Comparison of ENCODE assay signal across 1 cellular context in the genomic region with DNA sequence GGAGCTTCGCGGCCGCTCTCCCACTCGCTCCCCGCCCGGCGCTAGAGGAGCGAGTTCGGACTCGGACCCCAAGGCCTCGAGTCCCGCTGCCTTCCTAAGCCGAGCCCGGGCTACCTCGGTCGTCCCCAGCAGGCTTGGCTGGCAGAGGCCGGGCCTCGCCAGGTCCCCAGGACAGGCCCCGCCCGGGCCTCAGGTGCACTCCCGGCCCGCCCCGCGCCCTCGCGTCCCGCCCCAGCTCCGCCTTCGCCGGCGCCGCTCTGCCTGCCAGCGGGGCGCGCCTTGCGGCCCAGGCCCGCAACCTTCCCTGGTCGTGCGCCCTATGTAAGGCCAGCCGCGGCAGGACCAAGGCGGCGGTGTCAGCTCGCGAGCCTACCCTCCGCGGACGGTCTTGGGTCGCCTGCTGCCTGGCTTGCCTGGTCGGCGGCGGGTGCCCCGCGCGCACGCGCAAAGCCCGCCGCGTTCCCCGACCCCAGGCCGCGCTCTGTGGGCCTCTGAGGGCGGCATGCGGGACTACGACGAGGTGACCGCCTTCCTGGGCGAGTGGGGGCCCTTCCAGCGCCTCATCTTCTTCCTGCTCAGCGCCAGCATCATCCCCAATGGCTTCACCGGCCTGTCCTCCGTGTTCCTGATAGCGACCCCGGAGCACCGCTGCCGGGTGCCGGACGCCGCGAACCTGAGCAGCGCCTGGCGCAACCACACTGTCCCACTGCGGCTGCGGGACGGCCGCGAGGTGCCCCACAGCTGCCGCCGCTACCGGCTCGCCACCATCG.
TF ChIP-seq lines count a peak whose summit lies in the region.

SLC22A5 (plus strand) TSS at position 240 of the 770 bp plus-strand sequence; CDS start at position 503, 263 bp downstream.

TF ChIP-seq in GM12878, 131 proteins besides CTCF, POLR2A, EP300 and RAD21 (continued from another document and continues in another):
- TF ChIP-seq, protein P1, sequence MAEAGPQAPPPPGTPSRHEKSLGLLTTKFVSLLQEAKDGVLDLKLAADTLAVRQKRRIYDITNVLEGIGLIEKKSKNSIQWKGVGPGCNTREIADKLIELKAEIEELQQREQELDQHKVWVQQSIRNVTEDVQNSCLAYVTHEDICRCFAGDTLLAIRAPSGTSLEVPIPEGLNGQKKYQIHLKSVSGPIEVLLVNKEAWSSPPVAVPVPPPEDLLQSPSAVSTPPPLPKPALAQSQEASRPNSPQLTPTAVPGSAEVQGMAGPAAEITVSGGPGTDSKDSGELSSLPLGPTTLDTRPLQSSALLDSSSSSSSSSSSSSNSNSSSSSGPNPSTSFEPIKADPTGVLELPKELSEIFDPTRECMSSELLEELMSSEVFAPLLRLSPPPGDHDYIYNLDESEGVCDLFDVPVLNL (IDR thresholded peaks at IDR 0.05; ENCODE audit: low read depth, low read length), result no peak
- TF ChIP-seq ZBTB4 (CRISPR knock-in tag; IDR thresholded peaks at IDR 0.05) (no peak), ETV6 (conservative IDR thresholded peaks at IDR 0.05 in 1 of 2, IDR thresholded peaks at IDR 0.05 in 1 of 2; ENCODE audit: borderline replicate concordance in 1 of 2, low read depth in 1 of 2) (no peak), SREBF2 (IDR thresholded peaks at IDR 0.05; ENCODE audit: low read length) (no peak), BHLHE40 (IDR thresholded peaks at IDR 0.05; ENCODE audit: borderline replicate concordance in 1 of 2, low read depth in 2 of 2, low read length in 1 of 2) (peak in 1 of 2 experiments; percentile 68; a peak in 2 of 4 replicates), TAF1 (IDR thresholded peaks at IDR 0.05; ENCODE audit: borderline replicate concordance, low read depth, low read length) (no peak), TBL1XR1 (IDR thresholded peaks at IDR 0.05; ENCODE audit: low read depth, low read length) (no peak), ZNF207 (IDR thresholded peaks at IDR 0.05; ENCODE audit: borderline replicate concordance) (no peak), CHD2 (IDR thresholded peaks at IDR 0.05; ENCODE audit: borderline replicate concordance, low read depth, low read length) (no peak), RAD51 (IDR thresholded peaks at IDR 0.05) (no peak), HSF1 (IDR thresholded peaks at IDR 0.05; ENCODE audit: low read depth, low read length) (no peak), NR2C1 (IDR thresholded peaks at IDR 0.05) (no peak), SP1 (IDR thresholded peaks at IDR 0.05; ENCODE audit: low read depth, low read length) (no peak), PAX5 (IDR thresholded peaks at IDR 0.05; ENCODE audit: borderline replicate concordance, low read depth, low read length) (no peak), MEF2B (IDR thresholded peaks at IDR 0.05; ENCODE audit: partially characterized antibody, poor library complexity, severe bottlenecking) (no peak), MXI1 (IDR thresholded peaks at IDR 0.05; ENCODE audit: low read depth, low read length) (no peak), ATF7 (IDR thresholded peaks at IDR 0.05; ENCODE audit: low read depth) (no peak), EZH2 (IDR thresholded peaks at IDR 0.05; ENCODE audit: borderline replicate concordance, control insufficient read depth, low read depth, low read length) (no peak), PAX8 (IDR thresholded peaks at IDR 0.05) (no peak), ZZZ3 (IDR thresholded peaks at IDR 0.05; ENCODE audit: control insufficient read depth, insufficient read length, low read depth) (no peak), ZBTB11 (CRISPR knock-in tag; IDR thresholded peaks at IDR 0.05) (no peak), SKIL (IDR thresholded peaks at IDR 0.05; ENCODE audit: low read depth, poor library complexity, severe bottlenecking) (no peak), YY1 (IDR thresholded peaks at IDR 0.05; ENCODE audit: low read depth, low read length) (no peak; the same call in 1 of the 2 replicates), CEBPB (IDR thresholded peaks at IDR 0.05; ENCODE audit: borderline replicate concordance in 1 of 2, low read depth in 2 of 2, low read length in 2 of 2) (no peak), RFX5 (IDR thresholded peaks at IDR 0.05; ENCODE audit: low read depth, low read length) (no peak)
- TF ChIP-seq, protein P2, sequence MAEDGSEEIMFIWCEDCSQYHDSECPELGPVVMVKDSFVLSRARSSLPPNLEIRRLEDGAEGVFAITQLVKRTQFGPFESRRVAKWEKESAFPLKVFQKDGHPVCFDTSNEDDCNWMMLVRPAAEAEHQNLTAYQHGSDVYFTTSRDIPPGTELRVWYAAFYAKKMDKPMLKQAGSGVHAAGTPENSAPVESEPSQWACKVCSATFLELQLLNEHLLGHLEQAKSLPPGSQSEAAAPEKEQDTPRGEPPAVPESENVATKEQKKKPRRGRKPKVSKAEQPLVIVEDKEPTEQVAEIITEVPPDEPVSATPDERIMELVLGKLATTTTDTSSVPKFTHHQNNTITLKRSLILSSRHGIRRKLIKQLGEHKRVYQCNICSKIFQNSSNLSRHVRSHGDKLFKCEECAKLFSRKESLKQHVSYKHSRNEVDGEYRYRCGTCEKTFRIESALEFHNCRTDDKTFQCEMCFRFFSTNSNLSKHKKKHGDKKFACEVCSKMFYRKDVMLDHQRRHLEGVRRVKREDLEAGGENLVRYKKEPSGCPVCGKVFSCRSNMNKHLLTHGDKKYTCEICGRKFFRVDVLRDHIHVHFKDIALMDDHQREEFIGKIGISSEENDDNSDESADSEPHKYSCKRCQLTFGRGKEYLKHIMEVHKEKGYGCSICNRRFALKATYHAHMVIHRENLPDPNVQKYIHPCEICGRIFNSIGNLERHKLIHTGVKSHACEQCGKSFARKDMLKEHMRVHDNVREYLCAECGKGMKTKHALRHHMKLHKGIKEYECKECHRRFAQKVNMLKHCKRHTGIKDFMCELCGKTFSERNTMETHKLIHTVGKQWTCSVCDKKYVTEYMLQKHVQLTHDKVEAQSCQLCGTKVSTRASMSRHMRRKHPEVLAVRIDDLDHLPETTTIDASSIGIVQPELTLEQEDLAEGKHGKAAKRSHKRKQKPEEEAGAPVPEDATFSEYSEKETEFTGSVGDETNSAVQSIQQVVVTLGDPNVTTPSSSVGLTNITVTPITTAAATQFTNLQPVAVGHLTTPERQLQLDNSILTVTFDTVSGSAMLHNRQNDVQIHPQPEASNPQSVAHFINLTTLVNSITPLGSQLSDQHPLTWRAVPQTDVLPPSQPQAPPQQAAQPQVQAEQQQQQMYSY (CRISPR knock-in tag; IDR thresholded peaks at IDR 0.05), result no peak
- TF ChIP-seq, protein P3, sequence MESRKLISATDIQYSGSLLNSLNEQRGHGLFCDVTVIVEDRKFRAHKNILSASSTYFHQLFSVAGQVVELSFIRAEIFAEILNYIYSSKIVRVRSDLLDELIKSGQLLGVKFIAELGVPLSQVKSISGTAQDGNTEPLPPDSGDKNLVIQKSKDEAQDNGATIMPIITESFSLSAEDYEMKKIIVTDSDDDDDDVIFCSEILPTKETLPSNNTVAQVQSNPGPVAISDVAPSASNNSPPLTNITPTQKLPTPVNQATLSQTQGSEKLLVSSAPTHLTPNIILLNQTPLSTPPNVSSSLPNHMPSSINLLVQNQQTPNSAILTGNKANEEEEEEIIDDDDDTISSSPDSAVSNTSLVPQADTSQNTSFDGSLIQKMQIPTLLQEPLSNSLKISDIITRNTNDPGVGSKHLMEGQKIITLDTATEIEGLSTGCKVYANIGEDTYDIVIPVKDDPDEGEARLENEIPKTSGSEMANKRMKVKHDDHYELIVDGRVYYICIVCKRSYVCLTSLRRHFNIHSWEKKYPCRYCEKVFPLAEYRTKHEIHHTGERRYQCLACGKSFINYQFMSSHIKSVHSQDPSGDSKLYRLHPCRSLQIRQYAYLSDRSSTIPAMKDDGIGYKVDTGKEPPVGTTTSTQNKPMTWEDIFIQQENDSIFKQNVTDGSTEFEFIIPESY (IDR thresholded peaks at IDR 0.05), result no peak
- TF ChIP-seq, protein P4, sequence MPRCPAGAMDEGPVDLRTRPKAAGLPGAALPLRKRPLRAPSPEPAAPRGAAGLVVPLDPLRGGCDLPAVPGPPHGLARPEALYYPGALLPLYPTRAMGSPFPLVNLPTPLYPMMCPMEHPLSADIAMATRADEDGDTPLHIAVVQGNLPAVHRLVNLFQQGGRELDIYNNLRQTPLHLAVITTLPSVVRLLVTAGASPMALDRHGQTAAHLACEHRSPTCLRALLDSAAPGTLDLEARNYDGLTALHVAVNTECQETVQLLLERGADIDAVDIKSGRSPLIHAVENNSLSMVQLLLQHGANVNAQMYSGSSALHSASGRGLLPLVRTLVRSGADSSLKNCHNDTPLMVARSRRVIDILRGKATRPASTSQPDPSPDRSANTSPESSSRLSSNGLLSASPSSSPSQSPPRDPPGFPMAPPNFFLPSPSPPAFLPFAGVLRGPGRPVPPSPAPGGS (IDR thresholded peaks at IDR 0.05; ENCODE audit: borderline replicate concordance, insufficient read depth, low read depth, low read length, poor library complexity, severe bottlenecking), result no peak
- TF ChIP-seq, protein P5, sequence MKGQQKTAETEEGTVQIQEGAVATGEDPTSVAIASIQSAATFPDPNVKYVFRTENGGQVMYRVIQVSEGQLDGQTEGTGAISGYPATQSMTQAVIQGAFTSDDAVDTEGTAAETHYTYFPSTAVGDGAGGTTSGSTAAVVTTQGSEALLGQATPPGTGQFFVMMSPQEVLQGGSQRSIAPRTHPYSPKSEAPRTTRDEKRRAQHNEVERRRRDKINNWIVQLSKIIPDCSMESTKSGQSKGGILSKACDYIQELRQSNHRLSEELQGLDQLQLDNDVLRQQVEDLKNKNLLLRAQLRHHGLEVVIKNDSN (IDR thresholded peaks at IDR 0.05; ENCODE audit: borderline replicate concordance, extremely low read length, insufficient read depth, low read depth, low read length), result no peak
- TF ChIP-seq, protein P6, sequence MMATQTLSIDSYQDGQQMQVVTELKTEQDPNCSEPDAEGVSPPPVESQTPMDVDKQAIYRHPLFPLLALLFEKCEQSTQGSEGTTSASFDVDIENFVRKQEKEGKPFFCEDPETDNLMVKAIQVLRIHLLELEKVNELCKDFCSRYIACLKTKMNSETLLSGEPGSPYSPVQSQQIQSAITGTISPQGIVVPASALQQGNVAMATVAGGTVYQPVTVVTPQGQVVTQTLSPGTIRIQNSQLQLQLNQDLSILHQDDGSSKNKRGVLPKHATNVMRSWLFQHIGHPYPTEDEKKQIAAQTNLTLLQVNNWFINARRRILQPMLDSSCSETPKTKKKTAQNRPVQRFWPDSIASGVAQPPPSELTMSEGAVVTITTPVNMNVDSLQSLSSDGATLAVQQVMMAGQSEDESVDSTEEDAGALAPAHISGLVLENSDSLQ (IDR thresholded peaks at IDR 0.05), result no peak
